In the genomic region with DNA sequence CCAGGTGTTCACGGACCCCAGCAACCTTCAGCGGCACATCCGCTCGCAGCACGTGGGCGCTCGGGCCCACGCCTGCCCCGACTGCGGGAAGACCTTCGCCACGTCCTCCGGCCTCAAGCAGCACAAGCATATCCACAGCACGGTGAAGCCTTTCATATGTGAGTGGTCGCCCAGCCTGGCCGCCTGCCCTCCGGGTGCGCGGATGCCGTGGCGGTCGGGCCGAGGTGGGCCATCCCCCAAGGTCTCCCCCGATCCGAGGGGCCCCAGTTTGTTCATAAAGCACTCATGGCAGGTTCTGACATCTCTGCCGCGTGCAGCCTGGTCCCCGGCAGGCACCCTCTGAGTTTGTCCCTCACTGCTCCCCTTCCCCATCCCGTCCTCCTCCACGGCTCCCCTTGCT, we compare ENCODE assay signal across 1 cellular context.
TF ChIP-seq lines count a peak whose summit lies in the region.

No MANE protein-coding gene starts in this region.

TF ChIP-seq in H1, 55 proteins besides CTCF, POLR2A, EP300 and RAD21:
- TF ChIP-seq SAP30 (IDR thresholded peaks at IDR 0.05; ENCODE audit: insufficient read depth, insufficient replicate concordance, low read length) (no peak), CBX5 (IDR thresholded peaks at IDR 0.05; ENCODE audit: low read depth, low read length) (no peak), SIRT6 (IDR thresholded peaks at IDR 0.05; ENCODE audit: low read length) (no peak), CEBPB (IDR thresholded peaks at IDR 0.05; ENCODE audit: low read depth, low read length) (no peak), CTBP2 (IDR thresholded peaks at IDR 0.05; ENCODE audit: borderline replicate concordance, insufficient read depth, insufficient read length, low read length) (no peak), KDM4A (IDR thresholded peaks at IDR 0.05; ENCODE audit: low read depth, low read length, severe bottlenecking) (no peak), BACH1 (IDR thresholded peaks at IDR 0.05; ENCODE audit: low read length) (no peak), SIX5 (IDR thresholded peaks at IDR 0.05; ENCODE audit: low read depth, low read length) (no peak), TCF12 (IDR thresholded peaks at IDR 0.05; ENCODE audit: low read depth, low read length) (no peak), KDM1A (IDR thresholded peaks at IDR 0.05; ENCODE audit: borderline replicate concordance, low read length) (no peak), TEAD4 (IDR thresholded peaks at IDR 0.05; ENCODE audit: low read depth, low read length) (no peak), SP1 (IDR thresholded peaks at IDR 0.05; ENCODE audit: low read depth, low read length) (no peak)
